ENCODE assay signal across 16 cellular contexts in genomic region chr10:126302831-126303230, GRCh38.
DNase-seq lines count a peak whose midpoint lies in the region; ATAC-seq and TF ChIP-seq lines count a peak whose summit lies in the region.
"Had no signal": no experiment of that assay in that cellular context is flagged by ENCODE, and none has a peak within 500 bp of the region (broad histone marks: within the 10 kb centered on the region; RNA-seq: fewer than 3 reads in every experiment).

No MANE protein-coding gene starts in this region.

- H3K36me3 ChIP-seq in BJ (ENCODE audit: control insufficient read depth, insufficient read depth, low read length) (no peaks in the 10 kb centered on the region), esophagus muscularis mucosa (no peaks in the 10 kb centered on the region), osteoblast (ENCODE audit: insufficient read depth, low read length) (peaks cover 3% of the 10 kb centered on the region), Peyer's patch (no peaks in the 10 kb centered on the region)

- POLR2A ChIA-PET in BJ (lab: Charles Lee) = interaction anchor here (1.4 kb wide), 1 partner anchor 13 kb away, joined by 3 read pairs; no protein-coding TSS in a partner anchor

- H3K27ac ChIP-seq in esophagus muscularis mucosa (replicated peaks in 1 of 4) (no peak overlapping the region), osteoblast (ENCODE audit: low read depth, low read length) (no peak overlapping the region), Peyer's patch (no peak overlapping the region)
- H3K27ac ChIP-seq: psoas muscle, VCaP had no signal

- no peak overlapping the region for H3K4me2 ChIP-seq in osteoblast (ENCODE audit: insufficient read depth, low read length)

- no peak overlapping the region for H2AFZ ChIP-seq in osteoblast (ENCODE audit: low read length)

- H3K79me2 ChIP-seq in osteoblast (ENCODE audit: insufficient read depth, low read length) = peaks cover 63% of the 10 kb centered on the region

- H3K27me3 ChIP-seq in BJ (ENCODE audit: control insufficient read depth, insufficient read depth, low read length) (no peaks in the 10 kb centered on the region), esophagus muscularis mucosa (no peaks in the 10 kb centered on the region), osteoblast (ENCODE audit: insufficient read depth, low read length) (no peaks in the 10 kb centered on the region), Peyer's patch (no peaks in the 10 kb centered on the region)

- intact Hi-C loops in esophagus muscularis mucosa (cut with DNase I) = no loop called here

- no peaks in the 10 kb centered on the region for H3K4me1 ChIP-seq in esophagus muscularis mucosa
- H3K4me1 ChIP-seq in osteoblast (ENCODE audit: insufficient read depth, low read length) = no peaks in the 10 kb centered on the region
- no peaks in the 10 kb centered on the region for H3K4me1 ChIP-seq in Peyer's patch
- H3K4me1 ChIP-seq: psoas muscle had no signal

- no peak overlapping the region for H3K4me3 Mint-ChIP-seq in nephron progenitor cell
- no peak overlapping the region for H3K4me3 Mint-ChIP-seq in activated CD8-positive, alpha-beta memory T cell treated with anti-CD3 and anti-CD28 coated beads, Interleukin-2, amount 10 ng/mL, durations not matched to agents 7 days and 5 days
- H3K4me3 Mint-ChIP-seq: stimulated activated naive CD8-positive, alpha-beta T cell treated with anti-CD3 and anti-CD28 coated beads, Interleukin-15, amount 100 ng/mL, for 72 hours had no signal

- H3K4me1 Mint-ChIP-seq in nephron progenitor cell = peaks cover 10% of the 10 kb centered on the region
- no peaks in the 10 kb centered on the region for H3K4me1 Mint-ChIP-seq in activated CD8-positive, alpha-beta memory T cell treated with anti-CD3 and anti-CD28 coated beads, Interleukin-2, amount 10 ng/mL, durations not matched to agents 7 days and 5 days
- H3K4me1 Mint-ChIP-seq: stimulated activated naive CD8-positive, alpha-beta T cell treated with anti-CD3 and anti-CD28 coated beads, Interleukin-15, amount 100 ng/mL, for 72 hours had no signal

- CTCF ChIA-PET in BJ (lab: Yijun Ruan, JAX) = interaction anchor here (1.4 to 1.6 kb wide), 3 partner anchors 12 to 16 kb away, joined by 4 to 5 read pairs (median 4); no protein-coding TSS in a partner anchor
- CTCF ChIA-PET in activated CD8-positive, alpha-beta memory T cell treated with anti-CD3 and anti-CD28 coated beads, Interleukin-2, amount 10 ng/mL, durations not matched to agents 7 days and 5 days (lab: Charles Lee) = no interaction called here

- TF ChIP-seq POLR2A in esophagus muscularis mucosa (IDR thresholded peaks at IDR 0.05; ENCODE audit: low read depth) = no peak
- no peak for TF ChIP-seq POLR2A in Peyer's patch (IDR thresholded peaks at IDR 0.05)

- no peaks in the 10 kb centered on the region for H4K20me1 ChIP-seq in osteoblast (ENCODE audit: insufficient read depth, low read length)

- H3K9me3 Mint-ChIP-seq in nephron progenitor cell = peaks cover 19% of the 10 kb centered on the region
- H3K9me3 Mint-ChIP-seq in activated CD8-positive, alpha-beta memory T cell treated with anti-CD3 and anti-CD28 coated beads, Interleukin-2, amount 10 ng/mL, durations not matched to agents 7 days and 5 days (ENCODE audit: low read depth) = no peaks in the 10 kb centered on the region

- TF ChIP-seq CTCF in BJ (IDR thresholded peaks at IDR 0.05; ENCODE audit: insufficient read depth, low read depth, low read length) (0 out of 2 replicates have a peak, but pooled peaks have one; percentile 22), LNCaP clone FGC (IDR thresholded peaks at IDR 0.05; ENCODE audit: control insufficient read depth, extremely low read depth, insufficient read depth) (peak; percentile 21; the same call in 1 of the 2 replicates), esophagus muscularis mucosa (IDR thresholded peaks at IDR 0.05) (no peak), osteoblast (IDR thresholded peaks at IDR 0.05; ENCODE audit: extremely low read depth, low read depth, low read length) (peak; percentile 42), nephron progenitor cell (IDR thresholded peaks at IDR 0.05) (no peak), Peyer's patch (IDR thresholded peaks at IDR 0.05) (peak in 3 of 6 experiments; percentile 1 to 9 (median 8))

- H3K27ac Mint-ChIP-seq in nephron progenitor cell = no peak overlapping the region
- no peak overlapping the region for H3K27ac Mint-ChIP-seq in activated CD8-positive, alpha-beta memory T cell treated with anti-CD3 and anti-CD28 coated beads, Interleukin-2, amount 10 ng/mL, durations not matched to agents 7 days and 5 days
- H3K27ac Mint-ChIP-seq: stimulated activated naive CD8-positive, alpha-beta T cell treated with anti-CD3 and anti-CD28 coated beads, Interleukin-15, amount 100 ng/mL, for 72 hours had no signal

- DNase-seq in BJ (ENCODE audit: low read depth) (no peak), LNCaP clone FGC (ENCODE audit: low read depth) (no peak), esophagus muscularis mucosa (ENCODE audit: extremely low spot score) (peak; percentile 19), osteoblast (ENCODE audit: insufficient read length, low spot score, missing footprints) (no peak), nephron progenitor cell (no peak), GM03348 (ENCODE audit: low spot score) (no peak), Peyer's patch (no peak)
- DNase-seq in activated CD8-positive, alpha-beta memory T cell treated with anti-CD3 and anti-CD28 coated beads, Interleukin-2, amount 10 ng/mL, durations not matched to agents 7 days and 5 days = no peak
- DNase-seq: COR-L47; effector CD4-positive, alpha-beta T cell; mammary epithelial cell; psoas muscle; SHP77; stimulated activated CD4-positive, alpha-beta T cell treated with anti-CD3 and anti-CD28 coated beads, Interleukin-2, amount 100 ng/mL, for 48 hours; stimulated activated naive CD8-positive, alpha-beta T cell treated with anti-CD3 and anti-CD28 coated beads, Interleukin-15, amount 100 ng/mL, for 72 hours had no signal

- H3K4me3 ChIP-seq in BJ (ENCODE audit: low read depth, low read length) (no peak overlapping the region), LNCaP clone FGC (ENCODE audit: low read depth, low read length) (no peak overlapping the region), esophagus muscularis mucosa (no peak overlapping the region), osteoblast (ENCODE audit: insufficient read depth, low read length) (no peak overlapping the region), Peyer's patch (no peak overlapping the region)
- H3K4me3 ChIP-seq: psoas muscle had no signal

- WGBS in esophagus muscularis mucosa = 78% methylated on average over 3 of the region's 3 CpGs

- H3K27me3 Mint-ChIP-seq in nephron progenitor cell (ENCODE audit: low read depth, poor library complexity) = no peaks in the 10 kb centered on the region
- H3K27me3 Mint-ChIP-seq in activated CD8-positive, alpha-beta memory T cell treated with anti-CD3 and anti-CD28 coated beads, Interleukin-2, amount 10 ng/mL, durations not matched to agents 7 days and 5 days = no peaks in the 10 kb centered on the region
- H3K27me3 Mint-ChIP-seq: stimulated activated naive CD8-positive, alpha-beta T cell treated with anti-CD3 and anti-CD28 coated beads, Interleukin-15, amount 100 ng/mL, for 72 hours had no signal

- peaks cover 0 to 8% (median 0%) of the 10 kb centered on the region in 4 donors for H3K9me3 ChIP-seq in esophagus muscularis mucosa
- no peaks in the 10 kb centered on the region for H3K9me3 ChIP-seq in osteoblast (ENCODE audit: low read depth, low read length)
- no peaks in the 10 kb centered on the region for H3K9me3 ChIP-seq in Peyer's patch
- H3K9me3 ChIP-seq: psoas muscle had no signal

- TF ChIP-seq EP300 in esophagus muscularis mucosa (IDR thresholded peaks at IDR 0.05) = no peak

- H3K36me3 Mint-ChIP-seq in nephron progenitor cell (ENCODE audit: low read depth) = peaks cover 5% of the 10 kb centered on the region
- no peaks in the 10 kb centered on the region for H3K36me3 Mint-ChIP-seq in activated CD8-positive, alpha-beta memory T cell treated with anti-CD3 and anti-CD28 coated beads, Interleukin-2, amount 10 ng/mL, durations not matched to agents 7 days and 5 days

- no peak for ATAC-seq in activated CD8-positive, alpha-beta memory T cell treated with anti-CD3 and anti-CD28 coated beads, Interleukin-2, amount 10 ng/mL, durations not matched to agents 7 days and 5 days
- ATAC-seq: psoas muscle; stimulated activated naive CD8-positive, alpha-beta T cell treated with anti-CD3 and anti-CD28 coated beads, Interleukin-15, amount 100 ng/mL, for 72 hours had no signal

Comparison
In these comparisons a context has a peak if more than half of its experiments do, and no peak if none do; other contexts are left out.
1. CTCF ChIP-seq: peak in BJ (single experiment), LNCaP clone FGC (single experiment) and osteoblast (single experiment); none in esophagus muscularis mucosa (0 of 3) and nephron progenitor cell (single experiment).